In genomic region chr14:39680777-39681176, GRCh38 we compare ENCODE assay signal across 1 cellular context.
TF ChIP-seq lines count a peak whose summit lies in the region.

No MANE protein-coding gene starts in this region.

TF ChIP-seq in GM12878, 131 proteins besides CTCF, POLR2A, EP300 and RAD21 (continues in another document):
- TF ChIP-seq ZNF592 (IDR thresholded peaks at IDR 0.05), result no peak
- no peak for TF ChIP-seq HDAC6 (IDR thresholded peaks at IDR 0.05; ENCODE audit: unreplicated experiment)
- TF ChIP-seq ELK1 (IDR thresholded peaks at IDR 0.05; ENCODE audit: low read depth, low read length), result no peak
- TF ChIP-seq STAT1 (conservative IDR thresholded peaks at IDR 0.05), result no peak
- no peak for TF ChIP-seq CEBPZ (IDR thresholded peaks at IDR 0.05; ENCODE audit: low read depth, low read length)
- peak; percentile 30; the same call in 1 of the 2 replicates for TF ChIP-seq ATF2 (IDR thresholded peaks at IDR 0.05; ENCODE audit: low read length)
- no peak for TF ChIP-seq KDM1A (IDR thresholded peaks at IDR 0.05; ENCODE audit: borderline replicate concordance)
- TF ChIP-seq JUND (IDR thresholded peaks at IDR 0.05; ENCODE audit: low read depth, low read length), result no peak
- peak; percentile 77 to 98 for TF ChIP-seq SRF (IDR thresholded peaks at IDR 0.05; ENCODE audit: low read depth in 2 of 2, low read length in 2 of 2)
- no peak for TF ChIP-seq SREBF2 (IDR thresholded peaks at IDR 0.05; ENCODE audit: low read length)
- TF ChIP-seq BRCA1 (IDR thresholded peaks at IDR 0.05; ENCODE audit: low read depth, low read length), result no peak
- TF ChIP-seq ZBTB4 (CRISPR knock-in tag; IDR thresholded peaks at IDR 0.05), result no peak
- TF ChIP-seq IRF4 (IDR thresholded peaks at IDR 0.05; ENCODE audit: low read depth, low read length), result no peak
- no peak for TF ChIP-seq TARDBP (IDR thresholded peaks at IDR 0.05; ENCODE audit: borderline replicate concordance)
- TF ChIP-seq MLLT1 (IDR thresholded peaks at IDR 0.05), result no peak
- no peak for TF ChIP-seq FOXK2 (IDR thresholded peaks at IDR 0.05)
- no peak for TF ChIP-seq GATAD2B (conservative IDR thresholded peaks at IDR 0.05; ENCODE audit: low read depth)
- no peak for TF ChIP-seq YY1 (IDR thresholded peaks at IDR 0.05; ENCODE audit: low read depth, low read length)
- TF ChIP-seq NR2C1 (IDR thresholded peaks at IDR 0.05), result no peak
- no peak for TF ChIP-seq ZZZ3 (IDR thresholded peaks at IDR 0.05; ENCODE audit: control insufficient read depth, insufficient read length, low read depth)
- no peak for TF ChIP-seq RBBP5 (conservative IDR thresholded peaks at IDR 0.05)
- TF ChIP-seq ZNF274 (IDR thresholded peaks at IDR 0.05; ENCODE audit: insufficient read depth, insufficient read length), result no peak
- TF ChIP-seq TCF12 (IDR thresholded peaks at IDR 0.05; ENCODE audit: low read depth, low read length), result peak; percentile 58; the same call in 1 of the 2 replicates
- no peak for TF ChIP-seq USF2 (IDR thresholded peaks at IDR 0.05; ENCODE audit: borderline replicate concordance, low read depth, low read length)
- TF ChIP-seq TCF3 (IDR thresholded peaks at IDR 0.05; ENCODE audit: borderline replicate concordance, insufficient read depth, low read depth, low read length), result 0 out of 2 replicates have a peak, but pooled peaks have one; percentile 27
- no peak for TF ChIP-seq CREM (IDR thresholded peaks at IDR 0.05; ENCODE audit: low read depth)
- no peak for TF ChIP-seq PRDM15 (CRISPR knock-in tag; IDR thresholded peaks at IDR 0.05)
- no peak for TF ChIP-seq ESRRA (IDR thresholded peaks at IDR 0.05; ENCODE audit: low read length)
- no peak for TF ChIP-seq ZNF384 (IDR thresholded peaks at IDR 0.05; ENCODE audit: borderline replicate concordance, low read depth, low read length)
- no peak for TF ChIP-seq ZNF622 (IDR thresholded peaks at IDR 0.05)
- TF ChIP-seq HSF1 (IDR thresholded peaks at IDR 0.05; ENCODE audit: low read depth, low read length), result no peak
- no peak for TF ChIP-seq BACH1 (IDR thresholded peaks at IDR 0.05; ENCODE audit: borderline replicate concordance)
- no peak for TF ChIP-seq ETV6 (conservative IDR thresholded peaks at IDR 0.05 in 1 of 2, IDR thresholded peaks at IDR 0.05 in 1 of 2; ENCODE audit: borderline replicate concordance in 1 of 2, low read depth in 1 of 2)
- no peak for TF ChIP-seq TCF7 (IDR thresholded peaks at IDR 0.05; ENCODE audit: borderline replicate concordance)
- TF ChIP-seq ZNF217 (IDR thresholded peaks at IDR 0.05), result no peak
- no peak for TF ChIP-seq E2F4 (IDR thresholded peaks at IDR 0.05; ENCODE audit: low read depth, low read length)
- no peak for TF ChIP-seq HCFC1 (IDR thresholded peaks at IDR 0.05; ENCODE audit: low read length)
